In the genomic region with DNA sequence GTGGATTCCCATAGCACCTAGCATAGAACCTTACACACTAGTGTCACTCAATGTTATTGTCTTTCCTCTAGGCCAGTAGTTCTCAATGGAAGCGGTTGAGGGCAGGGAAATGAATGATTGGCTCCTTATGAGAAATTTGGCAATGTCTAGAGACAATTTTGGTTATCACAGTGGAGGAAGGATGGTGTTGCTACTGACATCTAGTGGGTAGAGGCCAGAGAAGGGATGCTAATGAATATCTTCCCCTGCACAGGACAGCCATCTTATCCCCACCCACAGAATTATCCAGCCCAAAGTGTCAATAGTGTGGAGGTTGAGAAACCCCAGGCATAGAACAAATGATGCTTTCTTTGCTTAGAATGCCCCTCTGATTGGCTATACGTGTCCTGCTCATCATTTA, we compare ENCODE assay signal across 8 cellular contexts. TPM values are rescaled to one million over a fixed set of nuclear protein-coding genes. Genes with fewer than 3 reads are reported as not detected.
DNase-seq lines count a peak whose midpoint lies in the region; FAIRE-seq and TF ChIP-seq lines count a peak whose summit lies in the region.
"Had no signal": no experiment of that assay in that cellular context is flagged by ENCODE, and none has a peak within 500 bp of the region (broad histone marks: within the 10 kb centered on the region; RNA-seq: fewer than 3 reads in every experiment).

No MANE protein-coding gene starts in this region.

- H3K4me1 Mint-ChIP-seq in nephron, result peaks cover 17% of the 10 kb centered on the region
- no peaks in the 10 kb centered on the region for H3K4me1 Mint-ChIP-seq in immature natural killer cell

- H3K36me3 ChIP-seq in GM06990 (ENCODE audit: control insufficient read depth, insufficient read depth, low read length), result no peaks in the 10 kb centered on the region
- H3K36me3 ChIP-seq in bronchial epithelial cell (ENCODE audit: control insufficient read depth, insufficient read depth, low read length), result no peaks in the 10 kb centered on the region
- no peaks in the 10 kb centered on the region for H3K36me3 ChIP-seq in suprapubic skin

- TF ChIP-seq CTCF in GM06990 (IDR thresholded peaks at IDR 0.05; ENCODE audit: insufficient read depth, low read length, poor library complexity, severe bottlenecking), result peak; percentile 49
- peak; percentile 58 for TF ChIP-seq CTCF in bronchial epithelial cell (IDR thresholded peaks at IDR 0.05; ENCODE audit: insufficient read depth, low read length, severe bottlenecking)
- TF ChIP-seq CTCF in nephron (IDR thresholded peaks at IDR 0.05; ENCODE audit: unreplicated experiment in 3 of 3), result peak in 2 of 3 experiments; percentile 17 to 38
- TF ChIP-seq CTCF in suprapubic skin (IDR thresholded peaks at IDR 0.05), result no peak

- H3K27me3 ChIP-seq in GM06990 (replicated peaks; ENCODE audit: control insufficient read depth, insufficient read depth, low read length) (no peaks in the 10 kb centered on the region), bronchial epithelial cell (ENCODE audit: control insufficient read depth, insufficient read depth, low read length) (no peaks in the 10 kb centered on the region), suprapubic skin (no peaks in the 10 kb centered on the region)

- no peak overlapping the region for H3K4me3 Mint-ChIP-seq in nephron
- no peak overlapping the region for H3K4me3 Mint-ChIP-seq in immature natural killer cell
- H3K4me3 Mint-ChIP-seq: dendritic cell treated with granulocyte-macrophage colony-stimulating factor and Interleukin-4, amounts not matched to agents 40 ng/mL and 50 ng/mL, for 4 days had no signal

- DNase-seq in GM06990 (ENCODE audit: extremely low read depth, insufficient read length) (no peak), Kasumi-1 (lab: John Stamatoyannopoulos, UW) (peak; percentile 34 to 53), bronchial epithelial cell (ENCODE audit: low read depth) (peak; percentile 54), suprapubic skin (ENCODE audit: low spot score in 2 of 2) (no peak), GM19240 (ENCODE audit: insufficient read length, low spot score) (no peak), immature natural killer cell (no peak)

- no peaks in the 10 kb centered on the region for H3K9me3 ChIP-seq in suprapubic skin

- no peaks in the 10 kb centered on the region for H3K4me1 ChIP-seq in suprapubic skin

- TF ChIP-seq EP300 in suprapubic skin (IDR thresholded peaks at IDR 0.05), result no peak

- H3K27ac ChIP-seq in suprapubic skin, result no peak overlapping the region

- peak overlapping the region in 1 of 3 experiments; percentile 1 for H3K27ac Mint-ChIP-seq in nephron
- H3K27ac Mint-ChIP-seq in immature natural killer cell, result no peak overlapping the region
- H3K27ac Mint-ChIP-seq: dendritic cell treated with granulocyte-macrophage colony-stimulating factor and Interleukin-4, amounts not matched to agents 40 ng/mL and 50 ng/mL, for 4 days had no signal

- H3K36me3 Mint-ChIP-seq in nephron (ENCODE audit: low read depth), result no peaks in the 10 kb centered on the region
- H3K36me3 Mint-ChIP-seq in immature natural killer cell, result no peaks in the 10 kb centered on the region

- TF ChIP-seq POLR2A in suprapubic skin (IDR thresholded peaks at IDR 0.05), result no peak

- FAIRE-seq in bronchial epithelial cell (lab: Jason Lieb, UNC), result no peak

- no peaks in the 10 kb centered on the region for H3K9me3 Mint-ChIP-seq in nephron
- H3K9me3 Mint-ChIP-seq in immature natural killer cell, result no peaks in the 10 kb centered on the region

- H3K27me3 Mint-ChIP-seq in nephron (ENCODE audit: low read depth) (no peaks in the 10 kb centered on the region), immature natural killer cell (ENCODE audit: low read depth in 3 of 3) (peaks cover 0 to 2% (median 0%) of the 10 kb centered on the region in 3 donors)

- WGBS in suprapubic skin, result 58% methylated on average over 2 of the region's 2 CpGs

- H3K4me3 ChIP-seq in GM06990 (replicated peaks; ENCODE audit: low read depth, low read length) (no peak overlapping the region), bronchial epithelial cell (ENCODE audit: low read depth, low read length) (no peak overlapping the region), suprapubic skin (no peak overlapping the region)

RNA-seq across cellular contexts. Expression of a gene that starts 15.8 kb away (rescaled TPM):
- total RNA-seq in bronchial epithelial cell (not detected in 2 replicates), suprapubic skin (not detected)
- not detected for polyA plus RNA-seq in immature natural killer cell

RNA-seq across cellular contexts. Expression of a gene that starts 39.6 kb away (rescaled TPM):
- total RNA-seq in bronchial epithelial cell (53.2 and 66.3 TPM in 2 replicates), suprapubic skin (100 to 1,000 TPM; 103 to 258 (median 147) TPM)
- 10 to 100 TPM; 41.3 to 52.4 (median 43.9) TPM for polyA plus RNA-seq in immature natural killer cell

Comparison
In these comparisons a context has a peak if more than half of its experiments do, and no peak if none do; other contexts are left out.
1. DNase-seq: peak in Kasumi-1 (2 of 2) and bronchial epithelial cell (single experiment); none in GM06990 (single experiment), suprapubic skin (0 of 2), GM19240 (single experiment) and immature natural killer cell (0 of 3).
2. CTCF ChIP-seq: peak in GM06990 (single experiment), bronchial epithelial cell (single experiment) and nephron (2 of 3); none in suprapubic skin (0 of 2).